ENCODE assay signal across 21 cellular contexts in genomic region chr21:29185172-29185571, GRCh38. TPM values are rescaled to one million over a fixed set of nuclear protein-coding genes. Genes with fewer than 3 reads are reported as not detected.
DNase-seq lines count a peak whose midpoint lies in the region; ATAC-seq, FAIRE-seq and TF ChIP-seq lines count a peak whose summit lies in the region.
"Had no signal": no experiment of that assay in that cellular context is flagged by ENCODE, and none has a peak within 500 bp of the region (broad histone marks: within the 10 kb centered on the region; RNA-seq: fewer than 3 reads in every experiment).

No MANE protein-coding gene starts in this region.

- no peaks in the 10 kb centered on the region for H3K9me3 Mint-ChIP-seq in endothelial cell (ENCODE audit: unreplicated experiment)
- H3K9me3 Mint-ChIP-seq: H9 had no signal

- TF ChIP-seq RAD21 in liver (IDR thresholded peaks at IDR 0.05), result peak in 1 of 2 donors; percentile 34

- H3K9ac ChIP-seq in liver (ENCODE audit: low read depth in 1 of 2, low read length in 2 of 2), result peak overlapping the region in 1 of 2 donors; percentile 44

- no peak overlapping the region for H3K27ac Mint-ChIP-seq in endothelial cell (ENCODE audit: unreplicated experiment)
- H3K27ac Mint-ChIP-seq: H9 had no signal

- no peaks in the 10 kb centered on the region for H3K4me1 Mint-ChIP-seq in endothelial cell (ENCODE audit: unreplicated experiment)

- H3K36me3 Mint-ChIP-seq in endothelial cell (ENCODE audit: low read depth, unreplicated experiment), result no peaks in the 10 kb centered on the region

- no peak overlapping the region for H3K4me3 ChIP-seq in liver (ENCODE audit: low read depth in 1 of 3, low read length in 3 of 3)
- H3K4me3 ChIP-seq: GM12878, SJCRH30 had no signal

- ATAC-seq in GM21423 (IDR thresholded peaks at IDR 0.05; ENCODE audit: unreplicated experiment), result no peak
- ATAC-seq: GM12878 had no signal

- H3K4me3 Mint-ChIP-seq in endothelial cell (ENCODE audit: unreplicated experiment), result no peak overlapping the region
- H3K4me3 Mint-ChIP-seq: H9 had no signal

- H3K9me3 ChIP-seq in liver (ENCODE audit: control insufficient read depth in 4 of 4, low read length in 3 of 4), result no peaks in the 10 kb centered on the region
- H3K9me3 ChIP-seq: Caco-2, SJCRH30 had no signal

- H3K4me1 ChIP-seq in liver (ENCODE audit: control insufficient read depth in 4 of 4, insufficient read depth in 4 of 4, low read length in 3 of 4), result peaks cover 9 to 73% (median 17%) of the 10 kb centered on the region in 4 donors

- TF ChIP-seq CTCF in liver (IDR thresholded peaks at IDR 0.05; ENCODE audit: low read depth, low read length, missing input control) (no peak), endothelial cell (IDR thresholded peaks at IDR 0.05; ENCODE audit: unreplicated experiment) (no peak)

- no peaks in the 10 kb centered on the region for H3K27me3 ChIP-seq in liver (ENCODE audit: control insufficient read depth in 4 of 4, insufficient read depth in 4 of 4, low read length in 3 of 4)
- H3K27me3 ChIP-seq: SJCRH30 had no signal

- H3K27ac ChIP-seq in liver (ENCODE audit: low read depth in 1 of 2, low read length in 2 of 2), result peak overlapping the region; percentile 91 to 92
- H3K27ac ChIP-seq: SJCRH30 had no signal

- no peaks in the 10 kb centered on the region for H3K36me3 ChIP-seq in liver (ENCODE audit: control insufficient read depth in 4 of 4, insufficient read depth in 3 of 4, low read depth in 1 of 4, low read length in 3 of 4)
- H3K36me3 ChIP-seq: SJCRH30 had no signal

- H3K27me3 Mint-ChIP-seq in endothelial cell (ENCODE audit: unreplicated experiment), result peaks cover 1% of the 10 kb centered on the region

- DNase-seq in NCI-H146 treated with DMSO at 0.1 percent for 48 hours (lab: John Stamatoyannopoulos, UW; ENCODE audit: unreplicated experiment) (peak; percentile 5), NCI-H146 (lab: John Stamatoyannopoulos, UW) (no peak), amniotic epithelial cell (ENCODE audit: low read depth) (peak; percentile 50), endothelial cell (ENCODE audit: low spot score) (no peak), GM19239 (ENCODE audit: insufficient read length, low spot score) (no peak), NK-92 (lab: John Stamatoyannopoulos, UW; ENCODE audit: unreplicated experiment) (no peak)
- DNase-seq: 8988T, C1 segment of cervical spinal cord, Caco-2, H9, Kasumi-1, MV-4-11, NCI-H1436, NCI-H2081 treated with DMSO at 0.1 percent for 48 hours, NCI-H2227 treated with DMSO at 0.1 percent for 48 hours, NCI-H526, SJCRH30 had no signal

- 49% methylated on average over 1 of the region's 1 CpG for WGBS in liver

- FAIRE-seq in GM19239 (lab: Jason Lieb, UNC), result no peak
- FAIRE-seq: GM12878, GM18507 had no signal

TF ChIP-seq in liver, 16 proteins besides CTCF, POLR2A, EP300 and RAD21:
- no peak for TF ChIP-seq REST (IDR thresholded peaks at IDR 0.05)
- TF ChIP-seq NR2F2 (IDR thresholded peaks at IDR 0.05), result no peak
- no peak for TF ChIP-seq FOXA1 (IDR thresholded peaks at IDR 0.05)
- peak; percentile 32 for TF ChIP-seq YY1 (IDR thresholded peaks at IDR 0.05)
- no peak for TF ChIP-seq ATF3 (IDR thresholded peaks at IDR 0.05)
- TF ChIP-seq GABPA (IDR thresholded peaks at IDR 0.05 in 1 of 2, conservative IDR thresholded peaks at IDR 0.05 in 1 of 2), result no peak
- peak; percentile 31 for TF ChIP-seq MAX (IDR thresholded peaks at IDR 0.05)
- no peak for TF ChIP-seq FOXA2 (IDR thresholded peaks at IDR 0.05)
- TF ChIP-seq ZBTB33 (IDR thresholded peaks at IDR 0.05), result peak; percentile 33
- TF ChIP-seq RXRA (IDR thresholded peaks at IDR 0.05), result peak; percentile 44 to 48
- TF ChIP-seq HNF4G (IDR thresholded peaks at IDR 0.05), result no peak
- peak; percentile 36 for TF ChIP-seq SP1 (IDR thresholded peaks at IDR 0.05)
- peak in 1 of 2 donors; percentile 34 for TF ChIP-seq HNF4A (conservative IDR thresholded peaks at IDR 0.05)
- TF ChIP-seq JUND (IDR thresholded peaks at IDR 0.05), result peak; percentile 39 to 45
- TF ChIP-seq EGR1 (IDR thresholded peaks at IDR 0.05; ENCODE audit: low read depth in 2 of 2), result no peak
- no peak for TF ChIP-seq TAF1 (conservative IDR thresholded peaks at IDR 0.05)

RNA-seq across cellular contexts. Expression of gene MAP3K7CL, which starts 54.7 kb away (rescaled TPM):
- total RNA-seq in liver, result 1 to 10 TPM; 2.6 to 3.5 TPM
- polyA plus RNA-seq in liver, result 1 to 10 TPM; 1.4 to 3.5 TPM
- 1.0 TPM for total RNA-seq in endothelial cell (ENCODE audit: unreplicated experiment)
- total RNA-seq: H9 had no signal

Comparison
In these comparisons a context has a peak if more than half of its experiments do, and no peak if none do; other contexts are left out.
1. DNase-seq: peak in NCI-H146 treated with DMSO at 0.1 percent for 48 hours (single experiment) and amniotic epithelial cell (single experiment); none in NCI-H146 (single experiment), endothelial cell (single experiment), GM19239 (single experiment) and NK-92 (single experiment).